23 cellular contexts compared by ENCODE assay signal in the genomic region with DNA sequence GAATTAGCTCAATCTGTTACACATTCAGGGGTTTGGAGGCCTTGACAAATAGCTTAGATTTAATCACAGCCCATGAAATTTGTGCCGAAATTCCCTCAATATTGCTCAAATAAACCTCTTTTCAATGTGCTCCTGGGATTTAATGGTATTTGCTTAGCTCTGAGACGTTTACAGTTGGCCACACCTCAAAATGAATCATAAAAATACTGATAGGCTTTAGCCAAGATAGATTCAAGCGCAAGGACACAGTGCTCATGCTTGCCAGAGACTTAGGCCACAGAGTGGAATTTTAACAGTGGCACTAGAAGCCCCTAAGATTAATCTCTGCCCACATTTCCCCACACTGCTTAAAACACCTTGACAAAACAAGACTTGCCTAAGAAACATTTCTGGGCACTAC. TPM values are rescaled to one million over a fixed set of nuclear protein-coding genes. Genes with fewer than 3 reads are reported as not detected.
DNase-seq lines count a peak whose midpoint lies in the region; ATAC-seq and TF ChIP-seq lines count a peak whose summit lies in the region.
"Had no signal": no experiment of that assay in that cellular context is flagged by ENCODE, and none has a peak within 500 bp of the region (broad histone marks: within the 10 kb centered on the region; RNA-seq: fewer than 3 reads in every experiment).

No MANE protein-coding gene starts in this region.

- H3K4me3 Mint-ChIP-seq in MCF 10A (ENCODE audit: unreplicated experiment) (no peak overlapping the region), mesothelial cell of epicardium (no peak overlapping the region)
- no peak overlapping the region for H3K4me3 Mint-ChIP-seq in activated CD4-positive, alpha-beta T cell treated with anti-CD3 and anti-CD28 coated beads for 36 hours
- H3K4me3 Mint-ChIP-seq: activated B cell treated with CpG ODN at 0.5 μM for 24 hours; activated naive CD8-positive, alpha-beta T cell treated with anti-CD3 and anti-CD28 coated beads, Interleukin-2, amount 10 ng/mL, durations not matched to agents 7 days and 5 days; CD14-positive monocyte; memory B cell; stimulated activated naive B cell treated with anti-CD40 and anti-IgM and Interleukin-4, amounts not matched to agents 10 μg/mL and 1 μg/mL and 100 μg/mL, for 72 hours; T-cell had no signal

- H3K27me3 Mint-ChIP-seq in MCF 10A (ENCODE audit: insufficient read depth, unreplicated experiment) (no peaks in the 10 kb centered on the region), mesothelial cell of epicardium (ENCODE audit: low read depth) (no peaks in the 10 kb centered on the region)
- H3K27me3 Mint-ChIP-seq in activated CD4-positive, alpha-beta T cell treated with anti-CD3 and anti-CD28 coated beads for 36 hours = peaks cover 41% of the 10 kb centered on the region

- dilution Hi-C loops in mammary epithelial cell (cut with HindIII; ENCODE audit: low sequenced_read_pairs) = no loop called here

- no TSS peak for BruUV-seq in MCF 10A (replicated peaks; lab: Mats Ljungman, UMichigan)
- BruUV-seq in mammary epithelial cell (replicated peaks; lab: Mats Ljungman, UMichigan) = no TSS peak

- H3K9me3 ChIP-seq in breast epithelium (no peaks in the 10 kb centered on the region), mammary epithelial cell (replicated peaks; ENCODE audit: insufficient read depth, low read length) (no peaks in the 10 kb centered on the region), right lobe of liver (no peaks in the 10 kb centered on the region), esophagus squamous epithelium (no peaks in the 10 kb centered on the region)
- H3K9me3 ChIP-seq: esophagus muscularis mucosa, heart right ventricle, tibial nerve had no signal

- H3K9me3 Mint-ChIP-seq in MCF 10A (ENCODE audit: unreplicated experiment) = no peaks in the 10 kb centered on the region
- H3K9me3 Mint-ChIP-seq in mesothelial cell of epicardium = no peaks in the 10 kb centered on the region
- no peaks in the 10 kb centered on the region for H3K9me3 Mint-ChIP-seq in activated CD4-positive, alpha-beta T cell treated with anti-CD3 and anti-CD28 coated beads for 36 hours (ENCODE audit: low read depth)
- H3K9me3 Mint-ChIP-seq: activated B cell treated with CpG ODN at 0.5 μM for 24 hours; activated naive CD8-positive, alpha-beta T cell treated with anti-CD3 and anti-CD28 coated beads, Interleukin-2, amount 10 ng/mL, durations not matched to agents 7 days and 5 days; memory B cell; neural crest cell; stimulated activated naive B cell treated with anti-CD40 and anti-IgM and Interleukin-4, amounts not matched to agents 10 μg/mL and 1 μg/mL and 100 μg/mL, for 72 hours had no signal

- peaks cover 28% of the 10 kb centered on the region for H3K79me2 ChIP-seq in mammary epithelial cell (ENCODE audit: insufficient read depth, low read length)

- H3K4me1 Mint-ChIP-seq in MCF 10A (ENCODE audit: insufficient read depth, unreplicated experiment) = peaks cover 25% of the 10 kb centered on the region
- H3K4me1 Mint-ChIP-seq in mesothelial cell of epicardium = peaks cover 61% of the 10 kb centered on the region
- peaks cover 6% of the 10 kb centered on the region for H3K4me1 Mint-ChIP-seq in activated CD4-positive, alpha-beta T cell treated with anti-CD3 and anti-CD28 coated beads for 36 hours
- H3K4me1 Mint-ChIP-seq: memory B cell had no signal

- intact Hi-C loops in MCF 10A (cut with micrococcal nuclease) (loop anchor here (5.0 kb wide), 1 partner anchor 241 kb away; no protein-coding TSS in a partner anchor), breast epithelium (cut with DNase I; ENCODE audit: low total_unique reads) (no loop called here), mammary epithelial cell (cut with micrococcal nuclease) (no loop called here), right lobe of liver (cut with DNase I) (no loop called here), esophagus squamous epithelium (cut with DNase I) (no loop called here)
- intact Hi-C loops in activated CD4-positive, alpha-beta T cell treated with anti-CD3 and anti-CD28 coated beads for 36 hours (cut with DNase I, micrococcal nuclease) = no loop called here

- H3K27me3 ChIP-seq in breast epithelium = no peaks in the 10 kb centered on the region
- H3K27me3 ChIP-seq in mammary epithelial cell (ENCODE audit: insufficient read depth, low read length) = no peaks in the 10 kb centered on the region
- no peaks in the 10 kb centered on the region for H3K27me3 ChIP-seq in right lobe of liver
- no peaks in the 10 kb centered on the region for H3K27me3 ChIP-seq in esophagus squamous epithelium
- H3K27me3 ChIP-seq: esophagus muscularis mucosa, tibial nerve had no signal

- H3K36me3 ChIP-seq in breast epithelium = no peaks in the 10 kb centered on the region
- no peaks in the 10 kb centered on the region for H3K36me3 ChIP-seq in mammary epithelial cell (ENCODE audit: insufficient read depth, low read length)
- H3K36me3 ChIP-seq in right lobe of liver = no peaks in the 10 kb centered on the region
- H3K36me3 ChIP-seq in esophagus squamous epithelium = no peaks in the 10 kb centered on the region
- H3K36me3 ChIP-seq: esophagus muscularis mucosa, tibial nerve had no signal

- WGBS in mammary epithelial cell (ENCODE audit: low coverage, missing lambda C conversion rate) = 63% methylated on average over 3 of the region's 3 CpGs
- 54% methylated on average over 3 of the region's 3 CpGs for WGBS in right lobe of liver (ENCODE audit: insufficient coverage, low coverage, low lambda C conversion rate, missing lambda C conversion rate)
- 17 to 52% methylated on average over 3 of the region's 3 CpGs for WGBS in esophagus squamous epithelium, 2 donors

- no peaks in the 10 kb centered on the region for H4K20me1 ChIP-seq in mammary epithelial cell (ENCODE audit: insufficient read depth, low read length)

- H3K4me1 ChIP-seq in breast epithelium (no peaks in the 10 kb centered on the region), mammary epithelial cell (ENCODE audit: insufficient read depth, low read length) (peaks cover 23% of the 10 kb centered on the region), right lobe of liver (peaks cover 0 to 9% (median 2%) of the 10 kb centered on the region in 4 donors), esophagus squamous epithelium (peaks cover 6 to 50% (median 8%) of the 10 kb centered on the region in 3 donors)

- H3K4me3 ChIP-seq in breast epithelium (no peak overlapping the region), mammary epithelial cell (replicated peaks in 1 of 3; ENCODE audit: insufficient read depth in 1 of 3, low read depth in 2 of 3, low read length in 3 of 3) (no peak overlapping the region), right lobe of liver (no peak overlapping the region), esophagus squamous epithelium (no peak overlapping the region)
- H3K4me3 ChIP-seq: dorsolateral prefrontal cortex, esophagus muscularis mucosa, heart right ventricle, tibial nerve had no signal

- DNase-seq in MCF 10A (ENCODE audit: unreplicated experiment) = peak; percentile 23
- DNase-seq in breast epithelium (ENCODE audit: low spot score in 2 of 2) = no peak
- DNase-seq in mammary epithelial cell = no peak
- no peak for DNase-seq in mesothelial cell of epicardium (ENCODE audit: low spot score in 2 of 2, unreplicated experiment in 2 of 2)
- no peak for DNase-seq in caudate nucleus (lab: John Stamatoyannopoulos, UW)
- DNase-seq in activated CD4-positive, alpha-beta T cell treated with anti-CD3 and anti-CD28 coated beads for 36 hours = no peak
- DNase-seq in right lobe of liver = no peak
- no peak for DNase-seq in esophagus squamous epithelium (lab: John Stamatoyannopoulos, UW)
- DNase-seq: activated B cell treated with CpG ODN at 0.5 μM for 24 hours; activated CD8-positive, alpha-beta memory T cell treated with anti-CD3 and anti-CD28 coated beads for 24 hours; activated naive CD8-positive, alpha-beta T cell treated with anti-CD3 and anti-CD28 coated beads, Interleukin-2, amount 10 ng/mL, durations not matched to agents 7 days and 5 days; dorsolateral prefrontal cortex; heart right ventricle; KG1; NCI-H1105 treated with DMSO at 0.1 percent for 48 hours; stimulated activated CD4-positive, alpha-beta T cell treated with anti-CD3 and anti-CD28 coated beads, Interleukin-15, amount 100 ng/mL, for 24 hours; stimulated activated naive B cell treated with anti-CD40 and anti-IgM and Interleukin-4, amounts not matched to agents 10 μg/mL and 1 μg/mL and 100 μg/mL, for 72 hours; T-cell had no signal

- TF ChIP-seq CTCF in MCF 10A (IDR thresholded peaks at IDR 0.05; ENCODE audit: unreplicated experiment) = no peak
- no peak for TF ChIP-seq CTCF in breast epithelium (IDR thresholded peaks at IDR 0.05)
- no peak for TF ChIP-seq CTCF in mammary epithelial cell (conservative IDR thresholded peaks at IDR 0.05 in 1 of 2, IDR thresholded peaks at IDR 0.05 in 1 of 2; ENCODE audit: extremely low read depth in 1 of 2, insufficient read depth in 1 of 2, low read depth in 1 of 2, low read length in 2 of 2)
- TF ChIP-seq CTCF in mesothelial cell of epicardium (IDR thresholded peaks at IDR 0.05; ENCODE audit: unreplicated experiment) = no peak
- no peak for TF ChIP-seq CTCF in right lobe of liver (IDR thresholded peaks at IDR 0.05)
- TF ChIP-seq CTCF in esophagus squamous epithelium (IDR thresholded peaks at IDR 0.05) = no peak

- H3K4me2 ChIP-seq in mammary epithelial cell (ENCODE audit: insufficient read depth, low read depth, low read length) = no peak overlapping the region

- H3K27ac ChIP-seq in breast epithelium (peak overlapping the region in 1 of 2 donors; percentile 56), mammary epithelial cell (ENCODE audit: insufficient read depth, low read depth, low read length) (peak overlapping the region; percentile 79), caudate nucleus (ENCODE audit: low read depth, low read length) (no peak overlapping the region), right lobe of liver (no peak overlapping the region), esophagus squamous epithelium (peak overlapping the region in 1 of 4 donors; percentile 7)
- H3K27ac ChIP-seq: dorsolateral prefrontal cortex, esophagus muscularis mucosa, heart right ventricle, tibial nerve had no signal

- CTCF ChIA-PET in MCF 10A (lab: Yijun Ruan, JAX) (interaction anchor here (0.6 to 4.0 kb wide), 16 partner anchors 8 to 548 kb away, joined by 3 to 36 read pairs (median 4); no protein-coding TSS in a partner anchor), mammary epithelial cell (lab: Charles Lee; ENCODE audit: low non-redundant PET) (no interaction called here)
- CTCF ChIA-PET in activated CD4-positive, alpha-beta T cell treated with anti-CD3 and anti-CD28 coated beads for 36 hours (lab: Charles Lee) = no interaction called here

- in situ Hi-C loops in mammary epithelial cell (cut with MboI; ENCODE audit: low sequenced_read_pairs in 2 of 2) = no loop called here

- no peak overlapping the region for H3K9ac ChIP-seq in mammary epithelial cell (ENCODE audit: insufficient read depth, low read length)

- POLR2A ChIA-PET in MCF 10A (lab: Yijun Ruan, JAX) = interaction anchor here (0.7 to 7.6 kb wide), 15 partner anchors 11 to 536 kb away, joined by 3 to 115 read pairs (median 4); no protein-coding TSS in a partner anchor
- POLR2A ChIA-PET in activated CD4-positive, alpha-beta T cell treated with anti-CD3 and anti-CD28 coated beads for 36 hours (lab: Charles Lee) = no interaction called here

- H2AFZ ChIP-seq in mammary epithelial cell (ENCODE audit: low read depth, low read length) = no peak overlapping the region

- TF ChIP-seq POLR2A in breast epithelium (IDR thresholded peaks at IDR 0.05) = no peak
- TF ChIP-seq POLR2A in right lobe of liver (IDR thresholded peaks at IDR 0.05) = no peak
- TF ChIP-seq POLR2A in esophagus squamous epithelium (IDR thresholded peaks at IDR 0.05) = no peak

- H3K27ac Mint-ChIP-seq in MCF 10A (ENCODE audit: low read depth, unreplicated experiment) (peak overlapping the region; percentile 87), mesothelial cell of epicardium (peak overlapping the region; percentile 98)
- H3K27ac Mint-ChIP-seq in activated CD4-positive, alpha-beta T cell treated with anti-CD3 and anti-CD28 coated beads for 36 hours = no peak overlapping the region
- H3K27ac Mint-ChIP-seq: activated B cell treated with CpG ODN at 0.5 μM for 24 hours; activated naive CD8-positive, alpha-beta T cell treated with anti-CD3 and anti-CD28 coated beads, Interleukin-2, amount 10 ng/mL, durations not matched to agents 7 days and 5 days; CD14-positive monocyte; memory B cell; stimulated activated naive B cell treated with anti-CD40 and anti-IgM and Interleukin-4, amounts not matched to agents 10 μg/mL and 1 μg/mL and 100 μg/mL, for 72 hours; T-cell had no signal

- no peak for ATAC-seq in activated CD4-positive, alpha-beta T cell treated with anti-CD3 and anti-CD28 coated beads for 36 hours
- no peak for ATAC-seq in right lobe of liver
- ATAC-seq: stimulated activated naive B cell treated with anti-CD40 and anti-IgM and Interleukin-4, amounts not matched to agents 10 μg/mL and 1 μg/mL and 100 μg/mL, for 72 hours; T-cell had no signal

- peaks cover 8% of the 10 kb centered on the region for H3K36me3 Mint-ChIP-seq in MCF 10A (ENCODE audit: insufficient read depth, unreplicated experiment)
- H3K36me3 Mint-ChIP-seq in mesothelial cell of epicardium = peaks cover 7% of the 10 kb centered on the region
- H3K36me3 Mint-ChIP-seq in activated CD4-positive, alpha-beta T cell treated with anti-CD3 and anti-CD28 coated beads for 36 hours (ENCODE audit: low read depth) = no peaks in the 10 kb centered on the region
- H3K36me3 Mint-ChIP-seq: activated naive CD8-positive, alpha-beta T cell treated with anti-CD3 and anti-CD28 coated beads, Interleukin-2, amount 10 ng/mL, durations not matched to agents 7 days and 5 days; memory B cell; stimulated activated naive B cell treated with anti-CD40 and anti-IgM and Interleukin-4, amounts not matched to agents 10 μg/mL and 1 μg/mL and 100 μg/mL, for 72 hours; T-cell had no signal

RNA-seq across cellular contexts. Expression of gene SEMA3C, which starts 2.3 kb away (rescaled TPM):
- 91.0 and 140 TPM in 2 replicates for total RNA-seq in MCF 10A (2022)
- 100 to 1,000 TPM in 2 of 3 donors, 10 to 100 TPM in 1; 67.5 to 157 (median 108) TPM for total RNA-seq in breast epithelium
- total RNA-seq in mammary epithelial cell = 100 to 1,000 TPM; 312 to 708 TPM
- 140 TPM for polyA plus RNA-seq in mammary epithelial cell
- 473 TPM for polyA minus RNA-seq in mammary epithelial cell
- 490 to 527 TPM (median 496 TPM) in 3 replicates for total RNA-seq in mesothelial cell of epicardium
- not detected for total RNA-seq in activated CD4-positive, alpha-beta T cell treated with anti-CD3 and anti-CD28 coated beads for 36 hours
- total RNA-seq in right lobe of liver = 1 to 10 TPM in 1 of 6 experiments, under 1 TPM in 5; 0.23 to 1.3 (median 0.53) TPM
- total RNA-seq in esophagus squamous epithelium = 10 to 100 TPM in 2 of 4 donors, 1 to 10 TPM in 2; 2.6 to 30.9 (median 14.2) TPM
- total RNA-seq: activated B cell treated with CpG ODN at 0.5 μM for 24 hours had no signal
